In the genomic region with DNA sequence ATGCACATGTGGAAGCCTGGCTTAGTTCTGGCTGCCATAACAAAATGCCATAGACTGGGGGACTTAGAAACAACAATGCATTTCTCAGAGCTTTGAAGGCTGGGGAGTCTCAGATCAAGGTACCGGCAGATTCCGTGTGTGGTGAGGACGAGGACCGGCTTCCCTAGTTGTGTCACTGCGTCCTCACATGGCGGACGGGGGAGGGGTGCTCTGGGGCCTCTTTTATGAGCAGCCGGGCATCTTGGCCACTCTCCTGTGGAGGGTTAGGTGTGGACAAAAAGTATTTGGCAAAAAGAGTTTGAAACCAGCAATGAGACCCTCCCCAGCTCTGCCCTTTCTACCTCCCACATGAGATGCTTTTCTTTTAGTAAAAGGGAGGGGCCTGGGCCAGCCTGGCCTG, we compare ENCODE assay signal across 13 cellular contexts.
A peak's percentile ranks its signal among the peaks of the same experiment; 100 is the strongest.
DNase-seq lines count a peak whose midpoint lies in the region; ATAC-seq and TF ChIP-seq lines count a peak whose summit lies in the region.
"Had no signal": no experiment of that assay in that cellular context is flagged by ENCODE, and none has a peak within 500 bp of the region (broad histone marks: within the 10 kb centered on the region; RNA-seq: fewer than 3 reads in every experiment).

No MANE protein-coding gene starts in this region.

- TF ChIP-seq CTCF in lower lobe of right lung (IDR thresholded peaks at IDR 0.05): no peak
- no peak for TF ChIP-seq CTCF in nephron progenitor cell (IDR thresholded peaks at IDR 0.05)

- H3K9me3 ChIP-seq in lower lobe of right lung: no peaks in the 10 kb centered on the region
- H3K9me3 ChIP-seq: A549, BE2C, Caco-2, HAP-1 had no signal

- H3K4me3 ChIP-seq in lower lobe of right lung: no peak overlapping the region
- H3K4me3 ChIP-seq: A549, GM23338, HAP-1 had no signal

- peak; percentile 15 for DNase-seq in activated naive CD8-positive, alpha-beta T cell treated with anti-CD3 and anti-CD28 coated beads, Interleukin-2, amount 10 ng/mL, durations not matched to agents 7 days and 5 days
- DNase-seq in activated naive CD8-positive, alpha-beta T cell treated with anti-CD3 and anti-CD28 coated beads for 36 hours: no peak
- DNase-seq in ELF-1 (ENCODE audit: low read depth, low spot score): peak; percentile 1
- DNase-seq in lower lobe of right lung: peak; percentile 37
- DNase-seq in activated CD4-positive, alpha-beta T cell treated with anti-CD3 and anti-CD28 coated beads for 48 hours: no peak
- no peak for DNase-seq in nephron progenitor cell

- H3K36me3 ChIP-seq in lower lobe of right lung: no peaks in the 10 kb centered on the region
- H3K36me3 ChIP-seq: BE2C, HAP-1 had no signal

- H3K4me1 ChIP-seq in lower lobe of right lung: peaks cover 11% of the 10 kb centered on the region
- H3K4me1 ChIP-seq: BE2C, Caco-2, HAP-1 had no signal

- no peaks in the 10 kb centered on the region for H3K36me3 Mint-ChIP-seq in activated naive CD8-positive, alpha-beta T cell treated with anti-CD3 and anti-CD28 coated beads, Interleukin-2, amount 10 ng/mL, durations not matched to agents 7 days and 5 days
- H3K36me3 Mint-ChIP-seq in activated naive CD8-positive, alpha-beta T cell treated with anti-CD3 and anti-CD28 coated beads for 36 hours: no peaks in the 10 kb centered on the region
- H3K36me3 Mint-ChIP-seq in nephron progenitor cell (ENCODE audit: low read depth): no peaks in the 10 kb centered on the region
- H3K36me3 Mint-ChIP-seq: CD8-positive, alpha-beta memory T cell had no signal

- intact Hi-C loops in lower lobe of right lung (cut with DNase I): no loop called here

- no peak overlapping the region for H3K27ac Mint-ChIP-seq in activated naive CD8-positive, alpha-beta T cell treated with anti-CD3 and anti-CD28 coated beads, Interleukin-2, amount 10 ng/mL, durations not matched to agents 7 days and 5 days
- H3K27ac Mint-ChIP-seq in activated naive CD8-positive, alpha-beta T cell treated with anti-CD3 and anti-CD28 coated beads for 36 hours: no peak overlapping the region
- H3K27ac Mint-ChIP-seq in nephron progenitor cell: no peak overlapping the region
- H3K27ac Mint-ChIP-seq: GM23338 had no signal

- H3K9me3 Mint-ChIP-seq in activated naive CD8-positive, alpha-beta T cell treated with anti-CD3 and anti-CD28 coated beads, Interleukin-2, amount 10 ng/mL, durations not matched to agents 7 days and 5 days: no peaks in the 10 kb centered on the region
- H3K9me3 Mint-ChIP-seq in activated naive CD8-positive, alpha-beta T cell treated with anti-CD3 and anti-CD28 coated beads for 36 hours: no peaks in the 10 kb centered on the region
- peaks cover 5% of the 10 kb centered on the region for H3K9me3 Mint-ChIP-seq in nephron progenitor cell
- H3K9me3 Mint-ChIP-seq: CD8-positive, alpha-beta memory T cell; GM23338 had no signal

- H3K27me3 Mint-ChIP-seq in activated naive CD8-positive, alpha-beta T cell treated with anti-CD3 and anti-CD28 coated beads, Interleukin-2, amount 10 ng/mL, durations not matched to agents 7 days and 5 days: peaks cover 41% of the 10 kb centered on the region
- peaks cover 42% of the 10 kb centered on the region for H3K27me3 Mint-ChIP-seq in activated naive CD8-positive, alpha-beta T cell treated with anti-CD3 and anti-CD28 coated beads for 36 hours
- H3K27me3 Mint-ChIP-seq in nephron progenitor cell (ENCODE audit: low read depth, poor library complexity): peaks cover 52% of the 10 kb centered on the region

- peaks cover 3% of the 10 kb centered on the region for H3K4me1 Mint-ChIP-seq in activated naive CD8-positive, alpha-beta T cell treated with anti-CD3 and anti-CD28 coated beads, Interleukin-2, amount 10 ng/mL, durations not matched to agents 7 days and 5 days
- peaks cover 14% of the 10 kb centered on the region for H3K4me1 Mint-ChIP-seq in activated naive CD8-positive, alpha-beta T cell treated with anti-CD3 and anti-CD28 coated beads for 36 hours
- peaks cover 41% of the 10 kb centered on the region for H3K4me1 Mint-ChIP-seq in nephron progenitor cell

- H3K27ac ChIP-seq in lower lobe of right lung: no peak overlapping the region
- H3K27ac ChIP-seq: A549 had no signal

- ATAC-seq in activated naive CD8-positive, alpha-beta T cell treated with anti-CD3 and anti-CD28 coated beads, Interleukin-2, amount 10 ng/mL, durations not matched to agents 7 days and 5 days (ENCODE audit: low read depth): no peak
- ATAC-seq in lower lobe of right lung: no peak
- no peak for ATAC-seq in GM21390 (IDR thresholded peaks at IDR 0.05; ENCODE audit: unreplicated experiment)

- POLR2A ChIA-PET in activated naive CD8-positive, alpha-beta T cell treated with anti-CD3 and anti-CD28 coated beads, Interleukin-2, amount 10 ng/mL, durations not matched to agents 7 days and 5 days (lab: Charles Lee): no interaction called here

- H3K27me3 ChIP-seq in lower lobe of right lung (ENCODE audit: low read depth): peaks cover 29% of the 10 kb centered on the region

- no peak overlapping the region for H3K4me3 Mint-ChIP-seq in activated naive CD8-positive, alpha-beta T cell treated with anti-CD3 and anti-CD28 coated beads, Interleukin-2, amount 10 ng/mL, durations not matched to agents 7 days and 5 days
- no peak overlapping the region for H3K4me3 Mint-ChIP-seq in activated naive CD8-positive, alpha-beta T cell treated with anti-CD3 and anti-CD28 coated beads for 36 hours
- H3K4me3 Mint-ChIP-seq in nephron progenitor cell: no peak overlapping the region
- H3K4me3 Mint-ChIP-seq: GM23338 had no signal

Comparison
In these comparisons a context has a peak if more than half of its experiments do, and no peak if none do; other contexts are left out.
1. DNase-seq: peak in activated naive CD8-positive, alpha-beta T cell treated with anti-CD3 and anti-CD28 coated beads, Interleukin-2, amount 10 ng/mL, durations not matched to agents 7 days and 5 days (single experiment), ELF-1 (single experiment) and lower lobe of right lung (single experiment); none in activated naive CD8-positive, alpha-beta T cell treated with anti-CD3 and anti-CD28 coated beads for 36 hours (single experiment), activated CD4-positive, alpha-beta T cell treated with anti-CD3 and anti-CD28 coated beads for 48 hours (single experiment) and nephron progenitor cell (single experiment).